In the genomic region with DNA sequence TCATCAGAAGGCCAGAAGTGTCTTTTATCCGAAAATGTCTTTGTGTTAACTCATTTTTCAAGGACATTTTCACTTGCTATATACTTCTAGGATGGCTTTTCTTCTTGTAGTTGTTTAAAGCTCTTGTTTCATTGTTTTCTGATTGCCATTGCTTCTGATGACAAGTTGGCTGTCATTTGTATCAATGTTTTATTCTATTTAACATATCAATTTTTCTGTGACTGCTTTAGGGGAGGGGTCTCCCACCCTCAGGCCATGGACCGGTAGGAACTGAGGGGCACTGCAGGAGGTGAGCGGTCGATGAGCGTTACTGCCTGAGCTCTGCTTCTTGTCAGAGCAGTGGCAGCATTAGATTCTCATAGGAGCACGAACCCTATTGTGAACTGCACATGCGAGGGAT, we compare ENCODE assay signal across 28 cellular contexts.
"Had no signal": no experiment of that assay in that cellular context is flagged by ENCODE, and none has a peak within 500 bp of the region (broad histone marks: within the 10 kb centered on the region; RNA-seq: fewer than 3 reads in every experiment).

No MANE protein-coding gene starts in this region.

- H3K27me3 Mint-ChIP-seq: dendritic cell treated with granulocyte-macrophage colony-stimulating factor and Interleukin-4, amounts not matched to agents 40 ng/mL and 50 ng/mL, for 4 days; effector memory CD8-positive, alpha-beta T cell had no signal

- H3K4me2 ChIP-seq: hepatocyte had no signal

- ATAC-seq: effector memory CD8-positive, alpha-beta T cell; esophagus mucosa; foreskin keratinocyte; gastrocnemius medialis; gastroesophageal sphincter; heart left ventricle; heart right ventricle had no signal

- H3K27ac Mint-ChIP-seq: dendritic cell treated with granulocyte-macrophage colony-stimulating factor and Interleukin-4, amounts not matched to agents 40 ng/mL and 50 ng/mL, for 4 days; endodermal cell had no signal

- H3K36me3 ChIP-seq: colonic mucosa, esophagus squamous epithelium, gastrocnemius medialis, gastroesophageal sphincter, heart right ventricle had no signal

- H3K9me3 ChIP-seq: colonic mucosa, esophagus squamous epithelium, gastrocnemius medialis had no signal

- H3K4me1 Mint-ChIP-seq: endodermal cell had no signal

- FAIRE-seq: endometrium, endothelial cell of umbilical vein had no signal

- H3K4me3 Mint-ChIP-seq: dendritic cell treated with granulocyte-macrophage colony-stimulating factor and Interleukin-4, amounts not matched to agents 40 ng/mL and 50 ng/mL, for 4 days; effector memory CD8-positive, alpha-beta T cell; endodermal cell had no signal

- H3K79me2 ChIP-seq: hepatocyte had no signal

- H3K4me3 ChIP-seq: colonic mucosa, coronary artery, dorsolateral prefrontal cortex, esophagus muscularis mucosa, esophagus squamous epithelium, gastrocnemius medialis, gastroesophageal sphincter, heart left ventricle, heart right ventricle, hepatocyte had no signal

- DNase-seq: colonic mucosa; cortex of kidney; dermis blood vessel endothelial cell; dorsolateral prefrontal cortex; effector CD4-positive, alpha-beta T cell; effector CD8-positive, alpha-beta T cell; effector memory CD4-positive, alpha-beta T cell; effector memory CD8-positive, alpha-beta T cell; endodermal cell; erythroblast; esophagus squamous epithelium; foreskin fibroblast; foreskin keratinocyte; foreskin melanocyte; gastrocnemius medialis; glutamatergic neuron; head of caudate nucleus; heart left ventricle; heart right ventricle had no signal

- H3K4me1 ChIP-seq: colonic mucosa, esophagus muscularis mucosa, esophagus squamous epithelium, foreskin keratinocyte, gastrocnemius medialis, gastroesophageal sphincter, heart left ventricle, heart right ventricle had no signal

- H3K27ac ChIP-seq: colonic mucosa, coronary artery, dorsolateral prefrontal cortex, epithelial cell of prostate, esophagus muscularis mucosa, esophagus squamous epithelium, foreskin keratinocyte, gastrocnemius medialis, gastroesophageal sphincter, heart left ventricle, heart right ventricle, hepatocyte had no signal

- H3K27me3 ChIP-seq: colonic mucosa, dorsolateral prefrontal cortex, esophagus muscularis mucosa, esophagus squamous epithelium, foreskin keratinocyte, gastrocnemius medialis, gastroesophageal sphincter, heart left ventricle, heart right ventricle, hepatocyte had no signal

- H2AFZ ChIP-seq: hepatocyte had no signal
